ENCODE assay signal across 1 cellular context in genomic region chr9:72006481-72006880, GRCh38.
TF ChIP-seq lines count a peak whose summit lies in the region.

No MANE protein-coding gene starts in this region.

TF ChIP-seq in GM23338, 12 proteins besides CTCF, POLR2A, EP300 and RAD21 (continued from another document):
- TF ChIP-seq, protein P1, sequence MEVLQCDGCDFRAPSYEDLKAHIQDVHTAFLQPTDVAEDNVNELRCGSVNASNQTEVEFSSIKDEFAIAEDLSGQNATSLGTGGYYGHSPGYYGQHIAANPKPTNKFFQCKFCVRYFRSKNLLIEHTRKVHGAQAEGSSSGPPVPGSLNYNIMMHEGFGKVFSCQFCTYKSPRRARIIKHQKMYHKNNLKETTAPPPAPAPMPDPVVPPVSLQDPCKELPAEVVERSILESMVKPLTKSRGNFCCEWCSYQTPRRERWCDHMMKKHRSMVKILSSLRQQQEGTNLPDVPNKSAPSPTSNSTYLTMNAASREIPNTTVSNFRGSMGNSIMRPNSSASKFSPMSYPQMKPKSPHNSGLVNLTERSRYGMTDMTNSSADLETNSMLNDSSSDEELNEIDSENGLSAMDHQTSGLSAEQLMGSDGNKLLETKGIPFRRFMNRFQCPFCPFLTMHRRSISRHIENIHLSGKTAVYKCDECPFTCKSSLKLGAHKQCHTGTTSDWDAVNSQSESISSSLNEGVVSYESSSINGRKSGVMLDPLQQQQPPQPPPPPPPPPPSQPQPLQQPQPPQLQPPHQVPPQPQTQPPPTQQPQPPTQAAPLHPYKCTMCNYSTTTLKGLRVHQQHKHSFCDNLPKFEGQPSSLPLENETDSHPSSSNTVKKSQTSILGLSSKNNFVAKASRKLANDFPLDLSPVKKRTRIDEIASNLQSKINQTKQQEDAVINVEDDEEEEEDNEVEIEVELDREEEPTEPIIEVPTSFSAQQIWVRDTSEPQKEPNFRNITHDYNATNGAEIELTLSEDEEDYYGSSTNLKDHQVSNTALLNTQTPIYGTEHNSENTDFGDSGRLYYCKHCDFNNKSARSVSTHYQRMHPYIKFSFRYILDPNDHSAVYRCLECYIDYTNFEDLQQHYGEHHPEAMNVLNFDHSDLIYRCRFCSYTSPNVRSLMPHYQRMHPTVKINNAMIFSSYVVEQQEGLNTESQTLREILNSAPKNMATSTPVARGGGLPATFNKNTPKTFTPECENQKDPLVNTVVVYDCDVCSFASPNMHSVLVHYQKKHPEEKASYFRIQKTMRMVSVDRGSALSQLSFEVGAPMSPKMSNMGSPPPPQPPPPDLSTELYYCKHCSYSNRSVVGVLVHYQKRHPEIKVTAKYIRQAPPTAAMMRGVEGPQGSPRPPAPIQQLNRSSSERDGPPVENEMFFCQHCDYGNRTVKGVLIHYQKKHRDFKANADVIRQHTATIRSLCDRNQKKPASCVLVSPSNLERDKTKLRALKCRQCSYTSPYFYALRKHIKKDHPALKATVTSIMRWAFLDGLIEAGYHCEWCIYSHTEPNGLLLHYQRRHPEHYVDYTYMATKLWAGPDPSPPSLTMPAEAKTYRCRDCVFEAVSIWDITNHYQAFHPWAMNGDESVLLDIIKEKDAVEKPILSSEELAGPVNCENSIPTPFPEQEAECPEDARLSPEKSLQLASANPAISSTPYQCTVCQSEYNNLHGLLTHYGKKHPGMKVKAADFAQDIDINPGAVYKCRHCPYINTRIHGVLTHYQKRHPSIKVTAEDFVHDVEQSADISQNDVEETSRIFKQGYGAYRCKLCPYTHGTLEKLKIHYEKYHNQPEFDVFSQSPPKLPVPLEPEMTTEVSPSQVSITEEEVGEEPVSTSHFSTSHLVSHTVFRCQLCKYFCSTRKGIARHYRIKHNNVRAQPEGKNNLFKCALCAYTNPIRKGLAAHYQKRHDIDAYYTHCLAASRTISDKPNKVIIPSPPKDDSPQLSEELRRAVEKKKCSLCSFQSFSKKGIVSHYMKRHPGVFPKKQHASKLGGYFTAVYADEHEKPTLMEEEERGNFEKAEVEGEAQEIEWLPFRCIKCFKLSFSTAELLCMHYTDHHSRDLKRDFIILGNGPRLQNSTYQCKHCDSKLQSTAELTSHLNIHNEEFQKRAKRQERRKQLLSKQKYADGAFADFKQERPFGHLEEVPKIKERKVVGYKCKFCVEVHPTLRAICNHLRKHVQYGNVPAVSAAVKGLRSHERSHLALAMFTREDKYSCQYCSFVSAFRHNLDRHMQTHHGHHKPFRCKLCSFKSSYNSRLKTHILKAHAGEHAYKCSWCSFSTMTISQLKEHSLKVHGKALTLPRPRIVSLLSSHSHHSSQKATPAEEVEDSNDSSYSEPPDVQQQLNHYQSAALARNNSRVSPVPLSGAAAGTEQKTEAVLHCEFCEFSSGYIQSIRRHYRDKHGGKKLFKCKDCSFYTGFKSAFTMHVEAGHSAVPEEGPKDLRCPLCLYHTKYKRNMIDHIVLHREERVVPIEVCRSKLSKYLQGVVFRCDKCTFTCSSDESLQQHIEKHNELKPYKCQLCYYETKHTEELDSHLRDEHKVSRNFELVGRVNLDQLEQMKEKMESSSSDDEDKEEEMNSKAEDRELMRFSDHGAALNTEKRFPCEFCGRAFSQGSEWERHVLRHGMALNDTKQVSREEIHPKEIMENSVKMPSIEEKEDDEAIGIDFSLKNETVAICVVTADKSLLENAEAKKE (CRISPR knock-in tag; IDR thresholded peaks at IDR 0.05) = no peak
- no peak for TF ChIP-seq ZNF114 (CRISPR knock-in tag; IDR thresholded peaks at IDR 0.05)
- no peak for TF ChIP-seq NANOG (IDR thresholded peaks at IDR 0.05; ENCODE audit: borderline replicate concordance)
- TF ChIP-seq EZH2phosphoT487 (IDR thresholded peaks at IDR 0.05; ENCODE audit: unreplicated experiment) = no peak
- TF ChIP-seq REST (IDR thresholded peaks at IDR 0.05; ENCODE audit: unreplicated experiment) = no peak
